ENCODE assay signal across 8 cellular contexts in genomic region chr12:131711551-131712205, GRCh38. TPM values are rescaled to one million over a fixed set of nuclear protein-coding genes. Genes with fewer than 3 reads are reported as not detected.
DNase-seq lines count a peak whose midpoint lies in the region; ATAC-seq and FAIRE-seq lines count a peak whose summit lies in the region.

No MANE protein-coding gene starts in this region.

- H3K36me3 Mint-ChIP-seq in activated T-cell treated with anti-CD3 and anti-CD28 coated beads, Interleukin-2, amount 50 U/mL, for 4 hours (ENCODE audit: insufficient read depth), result peaks cover 19% of the 10 kb centered on the region
- peaks cover 50% of the 10 kb centered on the region for H3K36me3 Mint-ChIP-seq in activated T-helper 17 cell treated with anti-CD3 and anti-CD28 coated beads, Interleukin-2, amount 50 U/mL, for 72 hours (ENCODE audit: low read depth)
- H3K36me3 Mint-ChIP-seq in immature natural killer cell, result peaks cover 0 to 27% (median 18%) of the 10 kb centered on the region in 3 donors

- peak overlapping the region; percentile 94 for H3K4me3 Mint-ChIP-seq in activated T-cell treated with anti-CD3 and anti-CD28 coated beads, Interleukin-2, amount 50 U/mL, for 4 hours
- peak overlapping the region; percentile 90 for H3K4me3 Mint-ChIP-seq in activated T-helper 17 cell treated with anti-CD3 and anti-CD28 coated beads, Interleukin-2, amount 50 U/mL, for 72 hours
- peak overlapping the region; percentile 90 to 99 (median 98) for H3K4me3 Mint-ChIP-seq in immature natural killer cell

- H3K9me3 Mint-ChIP-seq in activated T-cell treated with anti-CD3 and anti-CD28 coated beads, Interleukin-2, amount 50 U/mL, for 4 hours, result no peaks in the 10 kb centered on the region
- H3K9me3 Mint-ChIP-seq in activated T-helper 17 cell treated with anti-CD3 and anti-CD28 coated beads, Interleukin-2, amount 50 U/mL, for 72 hours, result peaks cover 4% of the 10 kb centered on the region
- H3K9me3 Mint-ChIP-seq in immature natural killer cell, result no peaks in the 10 kb centered on the region

- ATAC-seq in activated T-cell treated with anti-CD3 and anti-CD28 coated beads, Interleukin-2, amount 50 U/mL, for 4 hours, result no peak
- no peak for ATAC-seq in activated T-helper 17 cell treated with anti-CD3 and anti-CD28 coated beads, Interleukin-2, amount 50 U/mL, for 72 hours (replicated peaks)
- ATAC-seq in HG02798 (IDR thresholded peaks at IDR 0.05; ENCODE audit: poor library complexity, unreplicated experiment), result no peak

- DNase-seq in activated T-cell treated with anti-CD3 and anti-CD28 coated beads, Interleukin-2, amount 50 U/mL, for 4 hours, result no peak
- no peak for DNase-seq in activated T-cell treated with anti-CD3 and anti-CD28 coated beads for 4 hours
- DNase-seq in immature natural killer cell, result no peak
- no peak for DNase-seq in RCC 7860 (ENCODE audit: low spot score)
- no peak for DNase-seq in T-helper 9 cell

- no peaks in the 10 kb centered on the region for H3K27me3 Mint-ChIP-seq in activated T-cell treated with anti-CD3 and anti-CD28 coated beads, Interleukin-2, amount 50 U/mL, for 4 hours (ENCODE audit: low read depth)
- no peaks in the 10 kb centered on the region for H3K27me3 Mint-ChIP-seq in activated T-helper 17 cell treated with anti-CD3 and anti-CD28 coated beads, Interleukin-2, amount 50 U/mL, for 72 hours
- peaks cover 12 to 13% (median 12%) of the 10 kb centered on the region in 3 donors for H3K27me3 Mint-ChIP-seq in immature natural killer cell (ENCODE audit: low read depth in 3 of 3)

- peak overlapping the region; percentile 99 for H3K27ac Mint-ChIP-seq in activated T-helper 17 cell treated with anti-CD3 and anti-CD28 coated beads, Interleukin-2, amount 50 U/mL, for 72 hours
- H3K27ac Mint-ChIP-seq in immature natural killer cell, result peak overlapping the region; percentile 91 to 98 (median 96)

- peak overlapping the region; percentile 88 for H3K27ac ChIP-seq in temporal lobe (ENCODE audit: low read depth, low read length)

- peaks cover 27% of the 10 kb centered on the region for H3K4me1 Mint-ChIP-seq in activated T-cell treated with anti-CD3 and anti-CD28 coated beads, Interleukin-2, amount 50 U/mL, for 4 hours (ENCODE audit: low read depth)
- peaks cover 12% of the 10 kb centered on the region for H3K4me1 Mint-ChIP-seq in activated T-helper 17 cell treated with anti-CD3 and anti-CD28 coated beads, Interleukin-2, amount 50 U/mL, for 72 hours
- peaks cover 34 to 40% of the 10 kb centered on the region in 2 donors for H3K4me1 Mint-ChIP-seq in immature natural killer cell

- FAIRE-seq in RCC 7860 (lab: Jason Lieb, UNC), result no peak

RNA-seq across cellular contexts. Expression of gene SFSWAP, which starts 0.8 kb away (rescaled TPM):
- total RNA-seq in activated T-cell treated with anti-CD3 and anti-CD28 coated beads, Interleukin-2, amount 50 U/mL, for 4 hours, result 10 to 100 TPM; 72.4 to 77.8 (median 76.7) TPM
- total RNA-seq in activated T-helper 17 cell treated with anti-CD3 and anti-CD28 coated beads, Interleukin-2, amount 50 U/mL, for 72 hours, result 10 to 100 TPM; 44.7 to 55.8 TPM
- polyA plus RNA-seq in immature natural killer cell, result 10 to 100 TPM in 2 of 3 donors, 1 to 10 TPM in 1; 6.0 to 26.2 (median 16.6) TPM
- total RNA-seq in temporal lobe, result 17.0 TPM
